ENCODE assay signal across 19 cellular contexts in the genomic region with DNA sequence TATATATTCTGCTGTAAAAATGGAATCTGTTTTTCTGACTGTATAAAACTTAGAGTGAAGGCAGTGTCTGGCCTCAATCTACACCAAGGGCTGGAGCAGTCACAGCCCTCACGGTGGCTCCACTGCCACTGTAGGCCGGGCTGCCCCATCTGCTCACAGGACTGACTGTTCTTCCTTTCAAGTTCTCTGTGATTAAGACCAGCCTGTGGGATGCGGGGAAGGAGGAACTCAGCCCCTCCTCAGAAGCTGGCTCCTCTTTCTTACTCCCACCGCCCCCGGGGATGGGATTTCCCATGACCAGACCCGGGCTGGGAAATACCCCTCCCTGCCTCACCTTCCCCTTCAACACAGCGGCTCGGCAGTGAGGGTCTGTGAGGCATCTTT.
DNase-seq lines count a peak whose midpoint lies in the region; TF ChIP-seq lines count a peak whose summit lies in the region.
"Had no signal": no experiment of that assay in that cellular context is flagged by ENCODE, and none has a peak within 500 bp of the region (broad histone marks: within the 10 kb centered on the region; RNA-seq: fewer than 3 reads in every experiment).

No MANE protein-coding gene starts in this region.

- H3K27me3 ChIP-seq in GM23248 (replicated peaks; ENCODE audit: insufficient read depth) (no peaks in the 10 kb centered on the region), esophagus muscularis mucosa (no peaks in the 10 kb centered on the region), sigmoid colon (no peaks in the 10 kb centered on the region)
- H3K27me3 ChIP-seq: brain microvascular endothelial cell, upper lobe of left lung had no signal

- in situ Hi-C loops in GM23248 (cut with MboI): no loop called here

- TF ChIP-seq CTCF in esophagus muscularis mucosa (IDR thresholded peaks at IDR 0.05): no peak
- no peak for TF ChIP-seq CTCF in lower leg skin (IDR thresholded peaks at IDR 0.05)
- TF ChIP-seq CTCF in sigmoid colon (IDR thresholded peaks at IDR 0.05): no peak
- TF ChIP-seq CTCF in OCI-LY7 (conservative IDR thresholded peaks at IDR 0.05; ENCODE audit: low read length): no peak

- H3K4me2 ChIP-seq in GM23248 (ENCODE audit: unreplicated experiment) (no peak overlapping the region), OCI-LY7 (ENCODE audit: low read length) (no peak overlapping the region)

- BruUV-seq in OCI-LY7 (replicated peaks; lab: Mats Ljungman, UMichigan): no TSS peak

- no peak for TF ChIP-seq POLR2A in esophagus muscularis mucosa (IDR thresholded peaks at IDR 0.05; ENCODE audit: low read depth)
- TF ChIP-seq POLR2A in lower leg skin (IDR thresholded peaks at IDR 0.05): no peak
- TF ChIP-seq POLR2A in sigmoid colon (IDR thresholded peaks at IDR 0.05): no peak

- CTCF ChIA-PET in OCI-LY7 (lab: Charles Lee; ENCODE audit: unreplicated experiment): no interaction called here

- no peaks in the 10 kb centered on the region for H3K9me3 ChIP-seq in GM23248 (ENCODE audit: low read depth)
- H3K9me3 ChIP-seq in esophagus muscularis mucosa: no peaks in the 10 kb centered on the region
- H3K9me3 ChIP-seq in sigmoid colon: no peaks in the 10 kb centered on the region
- H3K9me3 ChIP-seq in OCI-LY7 (ENCODE audit: low read length): no peaks in the 10 kb centered on the region
- H3K9me3 ChIP-seq: upper lobe of left lung had no signal

- H3K36me3 ChIP-seq in GM23248 (ENCODE audit: low read depth): no peaks in the 10 kb centered on the region
- no peaks in the 10 kb centered on the region for H3K36me3 ChIP-seq in esophagus muscularis mucosa
- H3K36me3 ChIP-seq in sigmoid colon: no peaks in the 10 kb centered on the region
- no peaks in the 10 kb centered on the region for H3K36me3 ChIP-seq in OCI-LY7 (ENCODE audit: insufficient read depth, low read length)
- H3K36me3 ChIP-seq: brain microvascular endothelial cell, upper lobe of left lung had no signal

- TF ChIP-seq EP300 in esophagus muscularis mucosa (IDR thresholded peaks at IDR 0.05) (no peak), sigmoid colon (IDR thresholded peaks at IDR 0.05) (no peak)

- H3K9ac ChIP-seq in GM23248: no peak overlapping the region

- peaks cover 7% of the 10 kb centered on the region for H3K4me1 ChIP-seq in GM23248 (ENCODE audit: insufficient read depth)
- H3K4me1 ChIP-seq in esophagus muscularis mucosa: peaks cover 0 to 26% (median 15%) of the 10 kb centered on the region in 4 donors
- peaks cover 0 to 44% (median 24%) of the 10 kb centered on the region in 4 donors for H3K4me1 ChIP-seq in sigmoid colon
- peaks cover 2% of the 10 kb centered on the region for H3K4me1 ChIP-seq in OCI-LY7 (ENCODE audit: insufficient read depth, low read length, poor library complexity, severe bottlenecking)
- H3K4me1 ChIP-seq: upper lobe of left lung had no signal

- H2AFZ ChIP-seq in GM23248: peak overlapping the region; percentile 35; the same call in 1 of the 2 replicates
- H2AFZ ChIP-seq in OCI-LY7 (ENCODE audit: low read length): no peak overlapping the region

- WGBS in GM23248 (ENCODE audit: low coverage in 1 of 2, low lambda C conversion rate in 2 of 2, missing lambda C conversion rate in 2 of 2), 2 experiments: 54% methylated on average over 8 of the region's 8 CpGs
- 57% methylated on average over 8 of the region's 8 CpGs for WGBS in esophagus muscularis mucosa
- WGBS in lower leg skin, 2 donors: 64 to 72% methylated on average over 8 of the region's 8 CpGs
- 76 to 79% methylated on average over 8 of the region's 8 CpGs for WGBS in sigmoid colon, 2 donors

- POLR2A ChIA-PET in OCI-LY7 (lab: Charles Lee): interaction anchor here (1.1 to 1.2 kb wide), 3 partner anchors 10 to 284 kb away, joined by 3 read pairs; no protein-coding TSS in a partner anchor

- no peaks in the 10 kb centered on the region for H3K79me2 ChIP-seq in GM23248 (ENCODE audit: insufficient read depth)
- H3K79me2 ChIP-seq in OCI-LY7 (ENCODE audit: insufficient read depth, low read depth, low read length): no peaks in the 10 kb centered on the region

- DNase-seq in GM23248 (no peak), esophagus muscularis mucosa (ENCODE audit: extremely low spot score) (peak; percentile 91), lower leg skin (ENCODE audit: low spot score in 2 of 2) (peak; percentile 13 to 83), sigmoid colon (peak; percentile 67), cerebellar nuclear complex (lab: John Stamatoyannopoulos, UW) (no peak), NCI-H510A treated with DMSO at 0.1 percent for 48 hours (lab: John Stamatoyannopoulos, UW) (no peak), OCI-LY7 (ENCODE audit: low spot score) (no peak), COLO829 (ENCODE audit: low spot score) (no peak)
- DNase-seq: activated CD4-positive, alpha-beta T cell treated with anti-CD3 and anti-CD28 coated beads, Interleukin-2, amount 50 U/mL, for 4 hours; activated T-cell treated with anti-CD3 and anti-CD28 coated beads, Interleukin-2, amount 50 U/mL, for 4 hours; brain microvascular endothelial cell; CD4-positive, CD25-positive, alpha-beta regulatory T cell; dermis blood vessel endothelial cell; DMS53; naive thymus-derived CD8-positive, alpha-beta T cell; NCI-H2029 treated with DMSO at 0.1 percent for 48 hours; posterior cingulate gyrus; SW 1271 had no signal

- H4K20me1 ChIP-seq in GM23248 (ENCODE audit: insufficient read depth) (no peaks in the 10 kb centered on the region), OCI-LY7 (ENCODE audit: insufficient read depth, low read length) (no peaks in the 10 kb centered on the region)

- no peak overlapping the region for H3K4me3 ChIP-seq in GM23248
- no peak overlapping the region for H3K4me3 ChIP-seq in esophagus muscularis mucosa
- no peak overlapping the region for H3K4me3 ChIP-seq in lower leg skin (ENCODE audit: low read depth, poor library complexity, severe bottlenecking)
- no peak overlapping the region for H3K4me3 ChIP-seq in sigmoid colon
- H3K4me3 ChIP-seq in OCI-LY7 (ENCODE audit: low read depth, low read length, poor library complexity, severe bottlenecking): no peak overlapping the region
- H3K4me3 ChIP-seq: upper lobe of left lung had no signal

- peaks cover 7% of the 10 kb centered on the region; the same call in 1 of the 2 replicates for H3F3A ChIP-seq in GM23248 (ENCODE audit: insufficient read depth)

- no peaks in the 10 kb centered on the region for H3K9me2 ChIP-seq in GM23248 (ENCODE audit: insufficient read depth)
- H3K9me2 ChIP-seq in OCI-LY7 (ENCODE audit: insufficient read depth, low read length): no peaks in the 10 kb centered on the region

- H3K27ac ChIP-seq in GM23248: no peak overlapping the region
- peak overlapping the region; percentile 38 to 58 (median 46) for H3K27ac ChIP-seq in esophagus muscularis mucosa (replicated peaks in 1 of 4)
- H3K27ac ChIP-seq in sigmoid colon: peak overlapping the region; percentile 43 to 74 (median 62)
- no peak overlapping the region for H3K27ac ChIP-seq in OCI-LY7 (ENCODE audit: low read depth, low read length, poor library complexity, severe bottlenecking)
- H3K27ac ChIP-seq: brain microvascular endothelial cell, upper lobe of left lung had no signal

- intact Hi-C loops in esophagus muscularis mucosa (cut with DNase I): no loop called here
- intact Hi-C loops in lower leg skin (cut with DNase I; ENCODE audit: low total_unique reads): no loop called here
- intact Hi-C loops in sigmoid colon (cut with DNase I): no loop called here
- intact Hi-C loops in OCI-LY7 (cut with micrococcal nuclease; ENCODE audit: unreplicated experiment): no loop called here

Comparison
In these comparisons a context has a peak if more than half of its experiments do, and no peak if none do; other contexts are left out.
1. DNase-seq: peak in esophagus muscularis mucosa (single experiment), lower leg skin (2 of 2) and sigmoid colon (single experiment); none in GM23248 (single experiment), cerebellar nuclear complex (0 of 2), NCI-H510A treated with DMSO at 0.1 percent for 48 hours (single experiment), OCI-LY7 (single experiment) and COLO829 (single experiment).
2. H3K27ac ChIP-seq: peak in esophagus muscularis mucosa (4 of 4) and sigmoid colon (4 of 4); none in GM23248 (single experiment) and OCI-LY7 (single experiment).